16 cellular contexts compared by ENCODE assay signal in the genomic region with DNA sequence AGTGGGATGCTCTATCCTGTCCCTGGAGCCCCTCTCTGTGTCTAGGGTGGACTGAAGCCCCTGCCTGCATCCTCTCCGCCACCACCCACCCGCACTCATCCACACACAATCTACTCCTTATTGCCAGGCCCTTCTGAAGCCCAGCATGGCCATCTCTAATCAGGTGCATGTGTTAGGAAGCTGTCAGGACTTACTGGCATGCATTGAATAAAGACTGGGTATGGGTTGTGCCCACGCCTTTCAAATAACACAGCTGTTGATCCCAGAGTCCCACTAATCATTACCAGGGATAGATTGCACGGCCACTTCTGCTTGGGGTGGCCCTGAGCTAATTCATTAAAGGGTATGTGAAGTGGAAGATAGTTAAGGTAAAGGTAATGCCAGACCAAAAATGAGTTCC.
"Had no signal": no experiment of that assay in that cellular context is flagged by ENCODE, and none has a peak within 500 bp of the region (broad histone marks: within the 10 kb centered on the region; RNA-seq: fewer than 3 reads in every experiment).

No MANE protein-coding gene starts in this region.

- H3K27me3 ChIP-seq: esophagus squamous epithelium, hepatocyte, pancreas had no signal

- ATAC-seq: effector memory CD8-positive, alpha-beta T cell; left cardiac atrium; lower lobe of right lung; natural killer cell treated with Interleukin-12 subunit alpha and Interleukin-12 subunit beta and Interleukin-15 and Interleukin-18, amount 100 ng/mL, for 72 hours; pancreas; right cardiac atrium had no signal

- H3K79me2 ChIP-seq: hepatocyte had no signal

- H3K9me3 ChIP-seq: esophagus squamous epithelium, left ventricle myocardium inferior, lower lobe of right lung, pancreas had no signal

- DNase-seq: effector memory CD8-positive, alpha-beta T cell; esophagus squamous epithelium; foreskin melanocyte; kidney; left cardiac atrium; left ventricle myocardium inferior; lower lobe of right lung; occipital lobe; pancreas; right cardiac atrium; stimulated activated CD4-positive, alpha-beta T cell treated with anti-CD3 and anti-CD28 coated beads, Interleukin-2, amount 100 ng/mL, for 48 hours; stimulated activated naive CD4-positive, alpha-beta T cell treated with Interleukin-2 at 50 U/mL for 16 hours; trophoblast cell had no signal

- H3K36me3 ChIP-seq: esophagus squamous epithelium, left ventricle myocardium inferior, pancreas had no signal

- H3K27ac ChIP-seq: hepatocyte, left ventricle myocardium inferior, pancreas had no signal

- H3K4me2 ChIP-seq: hepatocyte, smooth muscle cell had no signal

- H3K4me3 ChIP-seq: esophagus squamous epithelium, hepatocyte, left ventricle myocardium inferior, lower lobe of right lung, pancreas, smooth muscle cell had no signal

- H2AFZ ChIP-seq: hepatocyte had no signal
